ENCODE assay signal across 8 cellular contexts in genomic region chr11:78564037-78564888, GRCh38. TPM values are rescaled to one million over a fixed set of nuclear protein-coding genes. Genes with fewer than 3 reads are reported as not detected.
DNase-seq lines count a peak whose midpoint lies in the region; ATAC-seq and TF ChIP-seq lines count a peak whose summit lies in the region.

No MANE protein-coding gene starts in this region.

- CTCF ChIA-PET in activated CD4-positive, alpha-beta T cell treated with anti-CD3 and anti-CD28 coated beads for 36 hours (lab: Charles Lee) = interaction anchor here (0.5 to 5.3 kb wide), 38 partner anchors 9 to 1644 kb away, joined by 3 to 69 read pairs (median 4); partner anchors contain the start of genes GAB2 and NARS2
- CTCF ChIA-PET in HEK293 (lab: Yijun Ruan, JAX) = interaction anchor here (0.5 to 4.6 kb wide), 43 partner anchors 9 to 1517 kb away, joined by 3 to 52 read pairs (median 4); partner anchors contain the start of genes GAB2, NARS2 and USP35
- CTCF ChIA-PET in activated CD8-positive, alpha-beta T cell treated with anti-CD3 and anti-CD28 coated beads, Interleukin-2, amount 10 ng/mL, durations not matched to agents 7 days and 5 days (lab: Charles Lee) = interaction anchor here (0.6 to 4.2 kb wide), 78 partner anchors 10 to 1481 kb away, joined by 3 to 136 read pairs (median 4); partner anchors contain the start of genes ALG8, GAB2, INTS4 and KCTD21

- peaks cover 36% of the 10 kb centered on the region for H3K4me1 Mint-ChIP-seq in activated CD4-positive, alpha-beta T cell treated with anti-CD3 and anti-CD28 coated beads for 36 hours
- H3K4me1 Mint-ChIP-seq in activated CD8-positive, alpha-beta T cell treated with anti-CD3 and anti-CD28 coated beads, Interleukin-2, amount 10 ng/mL, durations not matched to agents 7 days and 5 days (ENCODE audit: low read depth) = peaks cover 47% of the 10 kb centered on the region

- intact Hi-C loops in activated CD4-positive, alpha-beta T cell treated with anti-CD3 and anti-CD28 coated beads for 36 hours (cut with DNase I, micrococcal nuclease) = loop anchor here (1.0 to 10.0 kb wide), 7 partner anchors 147 to 419 kb away; partner anchors contain the start of genes GAB2 (in 2 of the 2), KCTD21 (in 1 of the 2) and USP35 (in 1 of the 2)

- peak; percentile 43 for DNase-seq in activated CD4-positive, alpha-beta T cell treated with anti-CD3 and anti-CD28 coated beads for 36 hours
- DNase-seq in activated CD4-positive, alpha-beta T cell treated with anti-CD3 and anti-CD28 coated beads for 1 hour = no peak
- DNase-seq in NCI-H446 treated with DMSO at 0.1 percent for 48 hours (lab: John Stamatoyannopoulos, UW) (peak; percentile 13), glomerular endothelial cell (ENCODE audit: extremely low read depth, low read depth, low spot score) (peak; percentile 84), renal cortical epithelial cell (ENCODE audit: low read depth) (peak; percentile 62)
- DNase-seq in activated CD8-positive, alpha-beta T cell treated with anti-CD3 and anti-CD28 coated beads, Interleukin-2, amount 10 ng/mL, durations not matched to agents 7 days and 5 days = peak; percentile 76

- POLR2A ChIA-PET in activated CD4-positive, alpha-beta T cell treated with anti-CD3 and anti-CD28 coated beads for 36 hours (lab: Charles Lee) = interaction anchor here (0.6 kb wide), 1 partner anchor 153 kb away, joined by 5 read pairs; no protein-coding TSS in a partner anchor
- POLR2A ChIA-PET in HEK293 (lab: Yijun Ruan, JAX) = interaction anchor here (0.7 to 1.8 kb wide), 2 partner anchors 11 to 425 kb away, joined by 3 to 6 read pairs; partner anchors contain the start of genes ALG8 and NARS2
- POLR2A ChIA-PET in activated CD8-positive, alpha-beta T cell treated with anti-CD3 and anti-CD28 coated beads, Interleukin-2, amount 10 ng/mL, durations not matched to agents 7 days and 5 days (lab: Charles Lee) = interaction anchor here (1.0 to 1.6 kb wide), 4 partner anchors 9 to 569 kb away, joined by 3 to 7 read pairs (median 4); partner anchors contain the start of gene NARS2

- ATAC-seq in activated CD4-positive, alpha-beta T cell treated with anti-CD3 and anti-CD28 coated beads for 36 hours = peak; percentile 61
- ATAC-seq in activated CD8-positive, alpha-beta T cell treated with anti-CD3 and anti-CD28 coated beads, Interleukin-2, amount 10 ng/mL, durations not matched to agents 7 days and 5 days = peak; percentile 77
- no peak for ATAC-seq in HG03025 (IDR thresholded peaks at IDR 0.05; ENCODE audit: low FRiP score, unreplicated experiment)

- H3K27ac Mint-ChIP-seq in activated CD4-positive, alpha-beta T cell treated with anti-CD3 and anti-CD28 coated beads for 36 hours = no peak overlapping the region
- H3K27ac Mint-ChIP-seq in activated CD8-positive, alpha-beta T cell treated with anti-CD3 and anti-CD28 coated beads, Interleukin-2, amount 10 ng/mL, durations not matched to agents 7 days and 5 days = peak overlapping the region; percentile 34

- H3K9me3 ChIP-seq in HEK293 (ENCODE audit: control insufficient read depth, insufficient read depth, low read depth, low read length) = no peaks in the 10 kb centered on the region

- TF ChIP-seq CTCF in HEK293 (tag by site-specific recombination; IDR thresholded peaks at IDR 0.05) = peak; percentile 38; the same call in 1 of the 2 replicates

- no peak overlapping the region for H3K4me3 ChIP-seq in HEK293 (ENCODE audit: low read depth, low read length)

- H3K4me3 Mint-ChIP-seq in activated CD4-positive, alpha-beta T cell treated with anti-CD3 and anti-CD28 coated beads for 36 hours = no peak overlapping the region
- no peak overlapping the region for H3K4me3 Mint-ChIP-seq in activated CD8-positive, alpha-beta T cell treated with anti-CD3 and anti-CD28 coated beads, Interleukin-2, amount 10 ng/mL, durations not matched to agents 7 days and 5 days

- peaks cover 0 to 56% of the 10 kb centered on the region in 2 experiments; a peak in 2 of 3 replicates for H3K36me3 ChIP-seq in HEK293 (ENCODE audit: control insufficient read depth in 2 of 2, insufficient read depth in 1 of 2, low read length in 2 of 2)

- H3K36me3 Mint-ChIP-seq in activated CD4-positive, alpha-beta T cell treated with anti-CD3 and anti-CD28 coated beads for 36 hours (ENCODE audit: low read depth) = peaks cover 28% of the 10 kb centered on the region
- H3K36me3 Mint-ChIP-seq in activated CD8-positive, alpha-beta T cell treated with anti-CD3 and anti-CD28 coated beads, Interleukin-2, amount 10 ng/mL, durations not matched to agents 7 days and 5 days (ENCODE audit: low read depth) = peaks cover 36% of the 10 kb centered on the region

- no peaks in the 10 kb centered on the region for H3K27me3 Mint-ChIP-seq in activated CD4-positive, alpha-beta T cell treated with anti-CD3 and anti-CD28 coated beads for 36 hours
- H3K27me3 Mint-ChIP-seq in activated CD8-positive, alpha-beta T cell treated with anti-CD3 and anti-CD28 coated beads, Interleukin-2, amount 10 ng/mL, durations not matched to agents 7 days and 5 days (ENCODE audit: low read depth) = no peaks in the 10 kb centered on the region

- H3K27ac ChIP-seq in HEK293 (ENCODE audit: extremely low read depth, low read depth, low read length) = no peak overlapping the region

- H3K4me1 ChIP-seq in HEK293 (ENCODE audit: control insufficient read depth, insufficient read depth, low read length) = no peaks in the 10 kb centered on the region

- no peaks in the 10 kb centered on the region for H3K9me3 Mint-ChIP-seq in activated CD4-positive, alpha-beta T cell treated with anti-CD3 and anti-CD28 coated beads for 36 hours (ENCODE audit: low read depth)
- no peaks in the 10 kb centered on the region for H3K9me3 Mint-ChIP-seq in activated CD8-positive, alpha-beta T cell treated with anti-CD3 and anti-CD28 coated beads, Interleukin-2, amount 10 ng/mL, durations not matched to agents 7 days and 5 days (ENCODE audit: insufficient read depth)

TF ChIP-seq in HEK293, 187 proteins besides CTCF, POLR2A, EP300 and RAD21 (continues in another document):
- TF ChIP-seq ZNF221 (tag by site-specific recombination; IDR thresholded peaks at IDR 0.05; ENCODE audit: borderline replicate concordance) (no peak), RBAK (tag by site-specific recombination; IDR thresholded peaks at IDR 0.05) (no peak), ZNF571 (tag by site-specific recombination; IDR thresholded peaks at IDR 0.05) (no peak), ZNF654 (tag by site-specific recombination; IDR thresholded peaks at IDR 0.05; ENCODE audit: low read depth) (peak; percentile 81), ZNF488 (tag by site-specific recombination; IDR thresholded peaks at IDR 0.05) (no peak), TRIM28 (IDR thresholded peaks at IDR 0.05; ENCODE audit: borderline replicate concordance, low read length) (no peak), ATF2 (tag by site-specific recombination; IDR thresholded peaks at IDR 0.05; ENCODE audit: low read depth) (no peak), ZBTB20 (tag by site-specific recombination; IDR thresholded peaks at IDR 0.05) (no peak), PRDM6 (tag by site-specific recombination; IDR thresholded peaks at IDR 0.05) (peak; percentile 20; the same call in 1 of the 2 replicates), ZNF830 (tag by site-specific recombination; IDR thresholded peaks at IDR 0.05; ENCODE audit: low read depth) (no peak), ZNF433 (tag by site-specific recombination; IDR thresholded peaks at IDR 0.05; ENCODE audit: low read depth) (no peak)

RNA-seq across cellular contexts. Expression of gene NARS2, which starts 10.4 kb away (rescaled TPM):
- 10 to 100 TPM; 22.9 to 33.4 TPM for total RNA-seq in activated CD4-positive, alpha-beta T cell treated with anti-CD3 and anti-CD28 coated beads for 36 hours
- 10 to 100 TPM; 14.8 to 18.5 TPM for total RNA-seq in activated CD8-positive, alpha-beta T cell treated with anti-CD3 and anti-CD28 coated beads, Interleukin-2, amount 10 ng/mL, durations not matched to agents 7 days and 5 days
- total RNA-seq in glomerular endothelial cell = 7.3 and 9.1 TPM in 2 replicates
- 22.2 and 23.1 TPM in 2 replicates for total RNA-seq in renal cortical epithelial cell
